In genomic region chr5:36885149-36885548, GRCh38 we compare ENCODE assay signal across 21 cellular contexts.
"Had no signal": no experiment of that assay in that cellular context is flagged by ENCODE, and none has a peak within 500 bp of the region (broad histone marks: within the 10 kb centered on the region; RNA-seq: fewer than 3 reads in every experiment).

No MANE protein-coding gene starts in this region.

- H3K4me3 ChIP-seq: gastrocnemius medialis, ovary, psoas muscle, sigmoid colon, thoracic aorta, tibial nerve, upper lobe of right lung, uterus had no signal

- ATAC-seq: effector memory CD8-positive, alpha-beta T cell; gastrocnemius medialis; left lobe of liver; natural killer cell; psoas muscle; stimulated activated naive B cell treated with anti-CD40 and anti-IgM and Interleukin-4, amounts not matched to agents 10 μg/mL and 1 μg/mL and 100 μg/mL, for 72 hours; upper lobe of right lung had no signal

- DNase-seq: cortex of kidney; effector memory CD8-positive, alpha-beta T cell; foreskin fibroblast; gastrocnemius medialis; head of caudate nucleus; natural killer cell; occipital lobe; ovary; psoas muscle; right cardiac atrium; sigmoid colon; stimulated activated CD4-positive, alpha-beta T cell treated with anti-CD3 and anti-CD28 coated beads, Interleukin-15, amount 100 ng/mL, for 24 hours; stimulated activated CD4-positive, alpha-beta T cell treated with anti-CD3 and anti-CD28 coated beads, Interleukin-2, amount 100 ng/mL, for 48 hours; stimulated activated naive B cell treated with anti-CD40 and anti-IgM and Interleukin-4, amounts not matched to agents 10 μg/mL and 1 μg/mL and 100 μg/mL, for 72 hours; upper lobe of right lung; uterus had no signal

- H3K27ac ChIP-seq: gastrocnemius medialis, ovary, psoas muscle, sigmoid colon, thoracic aorta, tibial nerve, upper lobe of right lung, uterus had no signal

- H3K4me3 Mint-ChIP-seq: stimulated activated naive B cell treated with anti-CD40 and anti-IgM and Interleukin-4, amounts not matched to agents 10 μg/mL and 1 μg/mL and 100 μg/mL, for 72 hours; stimulated activated naive CD8-positive, alpha-beta T cell treated with anti-CD3 and anti-CD28 coated beads, Interleukin-15, Interleukin-2, amounts not matched to agents 100 ng/mL and 50 ng/mL, for 24 hours had no signal

- FAIRE-seq: keratinocyte had no signal

- H3K27me3 ChIP-seq: gastrocnemius medialis, ovary, sigmoid colon, tibial nerve, upper lobe of right lung, uterus had no signal

- H3K36me3 ChIP-seq: gastrocnemius medialis, ovary, thoracic aorta, upper lobe of right lung, uterus had no signal

- H3K9me3 ChIP-seq: gastrocnemius medialis, ovary, psoas muscle, sigmoid colon, thoracic aorta, tibial nerve, upper lobe of right lung, uterus had no signal

- H3K36me3 Mint-ChIP-seq: natural killer cell had no signal

- H3K27ac Mint-ChIP-seq: stimulated activated naive B cell treated with anti-CD40 and anti-IgM and Interleukin-4, amounts not matched to agents 10 μg/mL and 1 μg/mL and 100 μg/mL, for 72 hours had no signal

- H3K27me3 Mint-ChIP-seq: effector memory CD8-positive, alpha-beta T cell; stimulated activated naive B cell treated with anti-CD40 and anti-IgM and Interleukin-4, amounts not matched to agents 10 μg/mL and 1 μg/mL and 100 μg/mL, for 72 hours; stimulated activated naive CD8-positive, alpha-beta T cell treated with anti-CD3 and anti-CD28 coated beads, Interleukin-15, Interleukin-2, amounts not matched to agents 100 ng/mL and 50 ng/mL, for 24 hours had no signal

- H3K9me3 Mint-ChIP-seq: effector memory CD8-positive, alpha-beta T cell; natural killer cell; stimulated activated naive CD8-positive, alpha-beta T cell treated with anti-CD3 and anti-CD28 coated beads, Interleukin-15, Interleukin-2, amounts not matched to agents 100 ng/mL and 50 ng/mL, for 24 hours had no signal
